In the genomic region with DNA sequence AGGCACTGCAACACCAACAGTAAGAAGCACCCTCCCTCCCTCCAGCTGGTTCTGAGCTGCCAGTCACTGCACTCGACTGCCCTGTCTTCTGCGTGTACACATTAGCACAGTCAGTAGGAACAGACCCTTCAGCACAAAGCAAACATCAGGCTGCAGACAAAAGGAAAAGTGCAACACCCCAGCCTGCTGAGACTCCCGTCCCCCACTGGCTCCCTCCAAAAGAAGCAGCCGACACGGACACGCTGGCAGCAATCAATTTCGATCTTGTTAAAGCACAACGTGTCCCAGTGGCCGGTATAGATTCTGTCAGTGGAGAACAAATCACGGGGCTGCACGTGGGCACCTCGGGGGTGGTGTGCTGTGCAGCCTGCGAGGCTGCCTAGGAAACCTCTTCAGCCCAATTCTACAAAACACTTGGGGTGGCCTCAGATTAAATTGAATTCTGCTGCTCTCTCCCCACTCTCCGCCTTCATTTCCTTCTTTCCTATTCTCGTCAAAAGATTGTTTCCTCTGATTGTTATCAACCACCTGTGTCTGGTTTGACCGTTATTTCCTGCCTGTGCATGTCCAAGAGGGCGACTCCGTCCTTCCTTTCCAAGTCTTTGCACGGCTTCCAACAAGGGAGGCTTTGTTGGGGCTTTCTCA, we compare ENCODE assay signal across 8 cellular contexts. TPM values are rescaled to one million over a fixed set of nuclear protein-coding genes. Genes with fewer than 3 reads are reported as not detected.
A peak's percentile ranks its signal among the peaks of the same experiment; 100 is the strongest.
DNase-seq lines count a peak whose midpoint lies in the region; ATAC-seq, FAIRE-seq and TF ChIP-seq lines count a peak whose summit lies in the region.

No MANE protein-coding gene starts in this region.

- TF ChIP-seq RAD21 in H1 (IDR thresholded peaks at IDR 0.05 in 1 of 2, conservative IDR thresholded peaks at IDR 0.05 in 1 of 2; ENCODE audit: low read depth in 2 of 2, low read length in 2 of 2), result no peak

- H4K20me1 ChIP-seq in H1 (replicated peaks in 1 of 2; ENCODE audit: control insufficient read depth in 1 of 2, insufficient read depth in 2 of 2, low read length in 2 of 2), result peaks cover 0 to 2% of the 10 kb centered on the region in 2 experiments

- H3K79me1 ChIP-seq in H1 (ENCODE audit: low read depth, low read length), result no peaks in the 10 kb centered on the region

- POLR2A ChIA-PET in H1 (lab: Charles Lee; ENCODE audit: partially characterized antibody), result no interaction called here

- no peaks in the 10 kb centered on the region for H3K27me3 ChIP-seq in H1 (replicated peaks in 1 of 4; ENCODE audit: control insufficient read depth in 3 of 4, extremely low read depth in 1 of 4, insufficient read depth in 3 of 4, low read length in 3 of 4)

- no peak overlapping the region; the same call in 1 of the 2 replicates for H3K27ac ChIP-seq in H1 (ENCODE audit: low read depth, low read length)

- CTCF ChIA-PET in H1 (lab: Charles Lee; ENCODE audit: partially characterized antibody), result interaction anchor here (0.6 to 4.0 kb wide), 10 partner anchors 9 to 105 kb away, joined by 3 to 29 read pairs (median 8); no protein-coding TSS in a partner anchor

- H3K9ac ChIP-seq in H1 (replicated peaks in 1 of 4; ENCODE audit: extremely low read depth in 1 of 4, low read depth in 3 of 4, low read length in 3 of 4), result no peak overlapping the region

- no peak overlapping the region; the same call in 1 of the 2 replicates for H2AK5ac ChIP-seq in H1 (ENCODE audit: low read depth, low read length)

- FAIRE-seq in H1 (lab: Jason Lieb, UNC), result no peak

- no peaks in the 10 kb centered on the region for H3K23me2 ChIP-seq in H1 (ENCODE audit: low read depth, low read length)

- H2AFZ ChIP-seq in H1 (ENCODE audit: low read length), result no peak overlapping the region

- H3K4me2 ChIP-seq in H1 (ENCODE audit: insufficient read depth in 1 of 2, low read depth in 2 of 2, low read length in 2 of 2), result no peak overlapping the region

- no peak overlapping the region for H4K91ac ChIP-seq in H1 (replicated peaks; ENCODE audit: insufficient read length, low read length)

- H2BK15ac ChIP-seq in H1 (ENCODE audit: low read length), result no peak overlapping the region

- H2BK5ac ChIP-seq in H1 (ENCODE audit: low read depth, low read length), result no peak overlapping the region

- H4K5ac ChIP-seq in H1 (ENCODE audit: insufficient read length, low read depth, low read length), result no peak overlapping the region

- no peak overlapping the region for H3K56ac ChIP-seq in H1 (replicated peaks; ENCODE audit: insufficient read length, low read depth, low read length)

- no peak overlapping the region for H4K8ac ChIP-seq in H1 (ENCODE audit: extremely low read depth, insufficient read depth, low read length)

- DNase-seq in NCI-H82 treated with DMSO at 0.1 percent for 48 hours (lab: John Stamatoyannopoulos, UW; ENCODE audit: unreplicated experiment) (peak; percentile 58), H1 (ENCODE audit: low read depth in 1 of 2, low spot score in 2 of 2) (no peak), pulmonary artery endothelial cell (ENCODE audit: low read depth, low spot score) (peak; percentile 83), NOMO-1 treated with dmso at 0.1 percent for 144 hours (lab: John Stamatoyannopoulos, UW; ENCODE audit: unreplicated experiment) (no peak)

- H3K79me2 ChIP-seq in H1 (ENCODE audit: control insufficient read depth in 1 of 2, insufficient read depth in 2 of 2, low read length in 2 of 2), result no peaks in the 10 kb centered on the region; a peak in 1 of 4 replicates

- 86% methylated on average over 19 of the region's 19 CpGs; no CpG with 5 or more reads in 1 of the 2 experiments for whole genome bisulfite sequencing in H1 (ENCODE audit: extremely low coverage in 1 of 2, insufficient coverage in 1 of 2, insufficient read length in 1 of 2, insufficient replicate concordance in 2 of 2, low coverage in 1 of 2, low lambda C conversion rate in 2 of 2, missing lambda C conversion rate in 1 of 2), 2 experiments

- H3K4me3 ChIP-seq in H1 (ENCODE audit: extremely low read depth in 1 of 4, insufficient read depth in 2 of 4, low read depth in 3 of 4, low read length in 4 of 4), result no peak overlapping the region

- H3K9me3 ChIP-seq in H1 (ENCODE audit: insufficient read depth in 2 of 2, low read depth in 1 of 2, low read length in 1 of 2), result no peaks in the 10 kb centered on the region

- no peak overlapping the region for H3K14ac ChIP-seq in H1 (ENCODE audit: insufficient read length)

- H2BK120ac ChIP-seq in H1 (replicated peaks; ENCODE audit: low read depth, low read length), result no peak overlapping the region

- no peak for TF ChIP-seq EP300 in H1 (IDR thresholded peaks at IDR 0.05; ENCODE audit: borderline replicate concordance in 1 of 2, low read depth in 2 of 2, low read length in 2 of 2)

- H3K36me3 ChIP-seq in H1 (ENCODE audit: control insufficient read depth in 2 of 4, insufficient read depth in 4 of 4, low read length in 3 of 4), result peaks cover 0 to 11% (median 3%) of the 10 kb centered on the region in 4 experiments; a peak in 2 of 8 replicates

- H3K4me1 ChIP-seq in H1 (replicated peaks in 1 of 4; ENCODE audit: control insufficient read depth in 3 of 4, insufficient read depth in 4 of 4, low read length in 3 of 4), result peaks cover 0 to 8% (median under 1%) of the 10 kb centered on the region in 4 experiments; a peak in 2 of 7 replicates

- H3K23ac ChIP-seq in H1 (ENCODE audit: insufficient read length), result no peak overlapping the region

- no peak for TF ChIP-seq POLR2A in H1 (IDR thresholded peaks at IDR 0.05; ENCODE audit: control extremely low read depth in 1 of 2, low read depth in 2 of 2, low read length in 2 of 2)

- ATAC-seq in HG03354 (IDR thresholded peaks at IDR 0.05; ENCODE audit: poor library complexity, severe bottlenecking, unreplicated experiment), result peak; percentile 44
- no peak for ATAC-seq in HG02870 (IDR thresholded peaks at IDR 0.05; ENCODE audit: unreplicated experiment)
- ATAC-seq in GM21515 (IDR thresholded peaks at IDR 0.05; ENCODE audit: unreplicated experiment), result no peak
- ATAC-seq in GM19324 (IDR thresholded peaks at IDR 0.05; ENCODE audit: low FRiP score, unreplicated experiment), result no peak

- H2BK20ac ChIP-seq in H1 (ENCODE audit: low read length), result no peak overlapping the region

- H2BK12ac ChIP-seq in H1 (ENCODE audit: low read depth, low read length), result peak overlapping the region; percentile 85; the same call in 1 of the 2 replicates

- no peak overlapping the region for H3K4ac ChIP-seq in H1 (replicated peaks; ENCODE audit: insufficient read length, low read depth, low read length)

- H3K18ac ChIP-seq in H1 (ENCODE audit: extremely low read depth, low read length), result no peak overlapping the region

- no peak for TF ChIP-seq CTCF in H1 (IDR thresholded peaks at IDR 0.05; ENCODE audit: control extremely low read depth in 1 of 3, insufficient read depth in 1 of 3, low read depth in 1 of 3, low read length in 3 of 3)

TF ChIP-seq in H1, 55 proteins besides CTCF, POLR2A, EP300 and RAD21 (continues in another document):
- TF ChIP-seq KDM5A (IDR thresholded peaks at IDR 0.05; ENCODE audit: low read length) (no peak), HDAC6 (IDR thresholded peaks at IDR 0.05; ENCODE audit: low read depth, low read length) (no peak), YY1 (IDR thresholded peaks at IDR 0.05; ENCODE audit: low read depth, low read length) (no peak), SP2 (IDR thresholded peaks at IDR 0.05; ENCODE audit: low read length) (no peak), SAP30 (IDR thresholded peaks at IDR 0.05; ENCODE audit: insufficient read depth, insufficient replicate concordance, low read length) (no peak)

RNA-seq across cellular contexts. Expression of gene TRAF3IP2, which starts 38.7 kb away (rescaled TPM):
- total RNA-seq in H1 (2021; fragmentation: NEBNext Ultra II Directional; extraction: Animal tissue kit (Norgen Biotek cat#: 25700)), result 20.5 and 20.6 TPM in 2 replicates
- 17.4 and 19.7 TPM in 2 replicates for polyA plus RNA-seq in H1 (2011; rRNA removed)
- 18.2 TPM for polyA plus RNA-seq in H1 (2011; cell fraction: cytosol; rRNA removed)
- polyA plus RNA-seq in H1 (2011; cell fraction: nucleus; rRNA removed), result 24.6 TPM
- polyA plus RNA-seq in H1 (2012, experiment 1 of 2), result 17.5 to 19.6 TPM (median 19.0 TPM) in 4 replicates
- polyA plus RNA-seq in H1 (2012, experiment 2 of 2), result 20.9 TPM
- polyA plus RNA-seq in H1 (2013, experiment 1 of 2), result 19.5 TPM
- 17.8 TPM for polyA plus RNA-seq in H1 (2013, experiment 2 of 2)
- 26.8 and 29.8 TPM in 2 replicates for polyA minus RNA-seq in H1 (2011; rRNA and poly(A)+ RNA removed)
- 12.5 TPM for polyA minus RNA-seq in H1 (2011; cell fraction: cytosol; rRNA and poly(A)+ RNA removed)
- 14.3 TPM for polyA minus RNA-seq in H1 (2011; cell fraction: nucleus; rRNA and poly(A)+ RNA removed)
- total RNA-seq in pulmonary artery endothelial cell, result 9.5 and 9.8 TPM in 2 replicates

Comparison
In these comparisons a context has a peak if more than half of its experiments do, and no peak if none do; other contexts are left out.
1. DNase-seq: peak in NCI-H82 treated with DMSO at 0.1 percent for 48 hours (single experiment) and pulmonary artery endothelial cell (single experiment); none in H1 (0 of 2) and NOMO-1 treated with dmso at 0.1 percent for 144 hours (single experiment).